Comparison of ENCODE assay signal across 1 cellular context in the genomic region with DNA sequence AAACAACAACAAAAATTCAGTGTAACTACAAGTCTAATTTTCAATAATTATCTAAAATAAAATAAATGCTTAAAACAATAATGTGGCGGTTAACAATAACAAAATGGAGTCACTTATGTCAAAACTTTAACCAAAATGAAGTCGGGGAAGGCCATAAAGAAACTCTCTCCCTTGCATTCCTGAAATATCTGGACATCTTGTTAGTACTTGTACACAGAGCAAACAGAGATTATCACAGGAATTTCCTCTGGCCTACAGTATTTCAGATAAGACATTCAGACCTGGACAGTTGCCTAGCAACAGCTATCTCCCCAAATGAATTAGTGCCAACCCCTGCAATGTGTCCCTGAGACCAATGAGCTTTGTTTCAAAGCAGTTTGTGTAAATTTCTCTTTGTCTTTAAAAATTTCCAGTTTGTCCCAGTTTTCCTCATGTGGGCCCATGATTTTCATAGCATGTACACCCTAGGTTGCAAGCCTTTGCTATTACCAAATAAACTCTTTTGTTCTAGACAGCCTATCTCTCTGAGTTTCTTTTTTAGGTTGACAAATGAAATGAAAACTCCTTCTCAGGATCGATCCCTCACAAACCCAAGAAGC.
TF ChIP-seq lines count a peak whose summit lies in the region.

No MANE protein-coding gene starts in this region.

TF ChIP-seq in HepG2, 621 proteins besides CTCF, POLR2A, EP300 and RAD21 (continued from another document and continues in another):
- TF ChIP-seq RNF219 (CRISPR knock-in tag; IDR thresholded peaks at IDR 0.05) (no peak), CREBL2 (CRISPR knock-in tag; IDR thresholded peaks at IDR 0.05; ENCODE audit: borderline replicate concordance) (no peak), CEBPB (IDR thresholded peaks at IDR 0.05; ENCODE audit: borderline replicate concordance, low read depth, low read length) (no peak), ZNF136 (CRISPR knock-in tag; IDR thresholded peaks at IDR 0.05; ENCODE audit: low read depth) (no peak), ZNF841 (CRISPR knock-in tag; IDR thresholded peaks at IDR 0.05; ENCODE audit: borderline replicate concordance) (no peak), ZNF747 (CRISPR knock-in tag; IDR thresholded peaks at IDR 0.05; ENCODE audit: borderline replicate concordance) (no peak), ZNF724P (CRISPR knock-in tag; IDR thresholded peaks at IDR 0.05; ENCODE audit: borderline replicate concordance) (no peak), JUND (CRISPR knock-in tag; IDR thresholded peaks at IDR 0.05) (no peak), CHD2 (IDR thresholded peaks at IDR 0.05; ENCODE audit: low read depth, low read length) (no peak), TCF7L2 (IDR thresholded peaks at IDR 0.05; ENCODE audit: low read depth, low read length) (no peak), KAT8 (CRISPR knock-in tag; IDR thresholded peaks at IDR 0.05) (peak; percentile 81), ZNF326 (CRISPR knock-in tag; IDR thresholded peaks at IDR 0.05; ENCODE audit: borderline replicate concordance) (no peak), ZNF646 (CRISPR knock-in tag; IDR thresholded peaks at IDR 0.05) (no peak), SKI (IDR thresholded peaks at IDR 0.05; ENCODE audit: partially characterized antibody) (peak; percentile 32), MEIS1 (CRISPR knock-in tag; IDR thresholded peaks at IDR 0.05; ENCODE audit: borderline replicate concordance) (0 out of 2 replicates have a peak, but pooled peaks have one; percentile 33), PLRG1 (conservative IDR thresholded peaks at IDR 0.05) (no peak), TRAFD1 (CRISPR knock-in tag; IDR thresholded peaks at IDR 0.05; ENCODE audit: borderline replicate concordance) (no peak), NFE2L2 (IDR thresholded peaks at IDR 0.05; ENCODE audit: low read length) (no peak), MTA3 (CRISPR knock-in tag; IDR thresholded peaks at IDR 0.05) (no peak), ZNF552 (CRISPR knock-in tag; IDR thresholded peaks at IDR 0.05; ENCODE audit: borderline replicate concordance) (no peak), ZNF24 (IDR thresholded peaks at IDR 0.05) (no peak), ZNF749 (CRISPR knock-in tag; IDR thresholded peaks at IDR 0.05; ENCODE audit: borderline replicate concordance) (no peak), ATF1 (CRISPR knock-in tag; IDR thresholded peaks at IDR 0.05) (peak; percentile 40; the same call in 1 of the 2 replicates), ZNF777 (CRISPR knock-in tag; IDR thresholded peaks at IDR 0.05) (no peak), KAT7 (CRISPR knock-in tag; IDR thresholded peaks at IDR 0.05; ENCODE audit: borderline replicate concordance) (no peak), KLF15 (CRISPR knock-in tag; IDR thresholded peaks at IDR 0.05; ENCODE audit: borderline replicate concordance) (no peak; the same call in 1 of the 2 replicates), ELF4 (CRISPR knock-in tag; IDR thresholded peaks at IDR 0.05; ENCODE audit: borderline replicate concordance) (no peak), ZSCAN21 (CRISPR knock-in tag; IDR thresholded peaks at IDR 0.05; ENCODE audit: borderline replicate concordance) (no peak), DNMT1 (CRISPR knock-in tag; IDR thresholded peaks at IDR 0.05) (no peak), TBP (CRISPR knock-in tag; IDR thresholded peaks at IDR 0.05) (no peak), ZNF572 (CRISPR knock-in tag; IDR thresholded peaks at IDR 0.05) (no peak), NONO (IDR thresholded peaks at IDR 0.05) (no peak), NONO (CRISPR knock-in tag; conservative IDR thresholded peaks at IDR 0.05) (0 out of 2 replicates have a peak, but pooled peaks have one; percentile 43), SKIL (CRISPR knock-in tag; IDR thresholded peaks at IDR 0.05; ENCODE audit: borderline replicate concordance) (0 out of 2 replicates have a peak, but pooled peaks have one; percentile 15), ZNF83 (CRISPR knock-in tag; IDR thresholded peaks at IDR 0.05; ENCODE audit: borderline replicate concordance) (no peak), MAF1 (CRISPR knock-in tag; IDR thresholded peaks at IDR 0.05; ENCODE audit: borderline replicate concordance) (no peak), ZNF775 (CRISPR knock-in tag; IDR thresholded peaks at IDR 0.05; ENCODE audit: borderline replicate concordance) (no peak), CBX2 (IDR thresholded peaks at IDR 0.05; ENCODE audit: low read depth, low read length) (no peak), CBX2 (CRISPR knock-in tag; IDR thresholded peaks at IDR 0.05; ENCODE audit: low read depth) (no peak), ZSCAN22 (CRISPR knock-in tag; IDR thresholded peaks at IDR 0.05) (no peak)
- TF ChIP-seq, protein P1, sequence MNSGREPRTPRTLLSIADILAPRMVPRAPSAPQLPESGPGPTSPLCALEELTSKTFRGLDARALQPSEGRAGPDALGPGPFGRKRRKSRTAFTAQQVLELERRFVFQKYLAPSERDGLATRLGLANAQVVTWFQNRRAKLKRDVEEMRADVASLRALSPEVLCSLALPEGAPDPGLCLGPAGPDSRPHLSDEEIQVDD (CRISPR knock-in tag; IDR thresholded peaks at IDR 0.05; ENCODE audit: borderline replicate concordance): no peak
- TF ChIP-seq, protein P2, sequence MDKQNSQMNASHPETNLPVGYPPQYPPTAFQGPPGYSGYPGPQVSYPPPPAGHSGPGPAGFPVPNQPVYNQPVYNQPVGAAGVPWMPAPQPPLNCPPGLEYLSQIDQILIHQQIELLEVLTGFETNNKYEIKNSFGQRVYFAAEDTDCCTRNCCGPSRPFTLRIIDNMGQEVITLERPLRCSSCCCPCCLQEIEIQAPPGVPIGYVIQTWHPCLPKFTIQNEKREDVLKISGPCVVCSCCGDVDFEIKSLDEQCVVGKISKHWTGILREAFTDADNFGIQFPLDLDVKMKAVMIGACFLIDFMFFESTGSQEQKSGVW (CRISPR knock-in tag; IDR thresholded peaks at IDR 0.05; ENCODE audit: borderline replicate concordance): no peak
- TF ChIP-seq, protein P3, sequence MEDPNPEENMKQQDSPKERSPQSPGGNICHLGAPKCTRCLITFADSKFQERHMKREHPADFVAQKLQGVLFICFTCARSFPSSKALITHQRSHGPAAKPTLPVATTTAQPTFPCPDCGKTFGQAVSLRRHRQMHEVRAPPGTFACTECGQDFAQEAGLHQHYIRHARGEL (CRISPR knock-in tag; IDR thresholded peaks at IDR 0.05): no peak
- TF ChIP-seq, protein P4, sequence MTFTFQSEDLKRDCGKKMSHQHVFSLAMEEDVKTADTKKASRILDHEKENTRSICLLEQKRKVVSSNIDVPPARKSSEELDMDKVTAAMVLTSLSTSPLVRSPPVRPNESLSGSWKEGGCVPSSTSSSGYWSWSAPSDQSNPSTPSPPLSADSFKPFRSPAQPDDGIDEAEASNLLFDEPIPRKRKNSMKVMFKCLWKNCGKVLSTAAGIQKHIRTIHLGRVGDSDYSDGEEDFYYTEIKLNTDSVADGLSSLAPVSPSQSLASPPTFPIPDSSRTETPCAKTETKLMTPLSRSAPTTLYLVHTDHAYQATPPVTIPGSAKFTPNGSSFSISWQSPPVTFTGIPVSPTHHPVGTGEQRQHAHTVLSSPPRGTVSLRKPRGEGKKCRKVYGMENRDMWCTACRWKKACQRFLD (CRISPR knock-in tag; IDR thresholded peaks at IDR 0.05; ENCODE audit: borderline replicate concordance): no peak
- TF ChIP-seq, protein P5, sequence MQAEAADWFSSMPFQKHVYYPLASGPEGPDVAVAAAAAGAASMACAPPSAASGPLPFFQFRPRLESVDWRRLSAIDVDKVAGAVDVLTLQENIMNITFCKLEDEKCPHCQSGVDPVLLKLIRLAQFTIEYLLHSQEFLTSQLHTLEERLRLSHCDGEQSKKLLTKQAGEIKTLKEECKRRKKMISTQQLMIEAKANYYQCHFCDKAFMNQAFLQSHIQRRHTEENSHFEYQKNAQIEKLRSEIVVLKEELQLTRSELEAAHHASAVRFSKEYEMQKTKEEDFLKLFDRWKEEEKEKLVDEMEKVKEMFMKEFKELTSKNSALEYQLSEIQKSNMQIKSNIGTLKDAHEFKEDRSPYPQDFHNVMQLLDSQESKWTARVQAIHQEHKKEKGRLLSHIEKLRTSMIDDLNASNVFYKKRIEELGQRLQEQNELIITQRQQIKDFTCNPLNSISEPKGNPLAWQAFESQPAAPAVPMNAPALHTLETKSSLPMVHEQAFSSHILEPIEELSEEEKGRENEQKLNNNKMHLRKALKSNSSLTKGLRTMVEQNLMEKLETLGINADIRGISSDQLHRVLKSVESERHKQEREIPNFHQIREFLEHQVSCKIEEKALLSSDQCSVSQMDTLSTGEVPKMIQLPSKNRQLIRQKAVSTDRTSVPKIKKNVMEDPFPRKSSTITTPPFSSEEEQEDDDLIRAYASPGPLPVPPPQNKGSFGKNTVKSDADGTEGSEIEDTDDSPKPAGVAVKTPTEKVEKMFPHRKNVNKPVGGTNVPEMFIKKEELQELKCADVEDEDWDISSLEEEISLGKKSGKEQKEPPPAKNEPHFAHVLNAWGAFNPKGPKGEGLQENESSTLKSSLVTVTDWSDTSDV (CRISPR knock-in tag; IDR thresholded peaks at IDR 0.05): no peak
